ENCODE assay signal across 5 cellular contexts in genomic region chr10:28609636-28610035, GRCh38.
DNase-seq lines count a peak whose midpoint lies in the region; ATAC-seq, FAIRE-seq and TF ChIP-seq lines count a peak whose summit lies in the region.
"Not testable (repeated sequence)": the region's sequence is repeated elsewhere in the genome, so short reads cannot be mapped to it uniquely, and the experiment has no call there.

No MANE protein-coding gene starts in this region.

- BruUV-seq in IMR-90 (replicated peaks; lab: Mats Ljungman, UMichigan); K562 (replicated peaks; lab: Mats Ljungman, UMichigan); HepG2 (replicated peaks; lab: Mats Ljungman, UMichigan): not testable (repeated sequence)

- H3K27me3 Mint-ChIP-seq in activated naive CD4-positive, alpha-beta T cell treated with anti-CD3 and anti-CD28 coated beads for 36 hours (ENCODE audit: low read depth), result not testable (repeated sequence)

- H4K8ac ChIP-seq in IMR-90 (ENCODE audit: low read depth in 2 of 2, low read length in 2 of 2), result not testable (repeated sequence)

- H3K79me2 ChIP-seq in K562 (ENCODE audit: control insufficient read depth, insufficient read depth, low read length), result peaks cover 40% of the 10 kb centered on the region; the same call in 2 of the 3 replicates
- H3K79me2 ChIP-seq in HepG2 (ENCODE audit: insufficient read depth, low read length), result not testable (repeated sequence)

- H3K27ac Mint-ChIP-seq in activated naive CD4-positive, alpha-beta T cell treated with anti-CD3 and anti-CD28 coated beads for 36 hours, result peak overlapping the region; percentile 36

- H4K5ac ChIP-seq in IMR-90 (ENCODE audit: low read depth, low read length), result not testable (repeated sequence)

- H2BK20ac ChIP-seq in IMR-90 (ENCODE audit: low read depth, low read length), result not testable (repeated sequence)

- not testable (repeated sequence) for H2BK120ac ChIP-seq in IMR-90 (ENCODE audit: low read depth, low read length)

- not testable (repeated sequence) for TF ChIP-seq POLR2A in A549 (IDR thresholded peaks at IDR 0.05; ENCODE audit: low read length); IMR-90 (IDR thresholded peaks at IDR 0.05; ENCODE audit: low read depth, low read length); K562 (conservative IDR thresholded peaks at IDR 0.05); HepG2 (IDR thresholded peaks at IDR 0.05; ENCODE audit: insufficient read depth in 1 of 2, low read depth in 2 of 2, low read length in 2 of 2)

- not testable (repeated sequence) for FAIRE-seq in A549 (lab: Jason Lieb, UNC); K562 (lab: Jason Lieb, UNC); HepG2 (lab: Jason Lieb, UNC)

- not testable (repeated sequence) for H2AK5ac ChIP-seq in IMR-90 (ENCODE audit: low read depth, low read length)

- H3K9ac ChIP-seq in IMR-90 (ENCODE audit: low read depth, low read length); K562 (ENCODE audit: insufficient read depth in 1 of 2, low read depth in 2 of 2, low read length in 2 of 2); HepG2 (ENCODE audit: insufficient read depth, low read depth, low read length): not testable (repeated sequence)

- not testable (repeated sequence) for ATAC-seq in A549; IMR-90 (ENCODE audit: low read depth); K562; HepG2

- CTCF ChIA-PET in A549 (lab: Yijun Ruan, JAX), result interaction anchor here (0.6 to 1.1 kb wide), 4 partner anchors 9 to 802 kb away, joined by 3 to 5 read pairs (median 3); no protein-coding TSS in a partner anchor
- CTCF ChIA-PET in IMR-90 (lab: Yijun Ruan, JAX); activated naive CD4-positive, alpha-beta T cell treated with anti-CD3 and anti-CD28 coated beads for 36 hours (lab: Charles Lee); K562 (lab: Yijun Ruan, JAX; ENCODE audit: low intra/inter-chr PET ratio); HepG2 (lab: Yijun Ruan, JAX; ENCODE audit: low intra/inter-chr PET ratio, low total read pairs): not testable (repeated sequence)

- not testable (repeated sequence) for H3K56ac ChIP-seq in IMR-90 (ENCODE audit: extremely low read depth, insufficient read depth, low read length)

- H3K9me3 ChIP-seq in A549; IMR-90 (ENCODE audit: control insufficient read depth, insufficient read depth, low read length); K562 (replicated peaks; ENCODE audit: control insufficient read depth, insufficient read depth, low read depth, low read length); HepG2 (ENCODE audit: low read length): not testable (repeated sequence)

- not testable (repeated sequence) for H3K4ac ChIP-seq in IMR-90 (ENCODE audit: low read depth, low read length)

- H3K9me3 Mint-ChIP-seq in activated naive CD4-positive, alpha-beta T cell treated with anti-CD3 and anti-CD28 coated beads for 36 hours, result not testable (repeated sequence)

- not testable (repeated sequence) for H3K9me1 ChIP-seq in IMR-90 (ENCODE audit: insufficient read depth, low read length); K562 (ENCODE audit: control insufficient read depth, insufficient read depth, low read length)

- not testable (repeated sequence) for H3K18ac ChIP-seq in IMR-90 (ENCODE audit: low read depth, low read length)

- H4K91ac ChIP-seq in IMR-90 (ENCODE audit: insufficient read depth, low read depth, low read length), result not testable (repeated sequence)

- peaks cover 22% of the 10 kb centered on the region for H3K4me1 Mint-ChIP-seq in activated naive CD4-positive, alpha-beta T cell treated with anti-CD3 and anti-CD28 coated beads for 36 hours (ENCODE audit: low read depth)

- not testable (repeated sequence) for H2AK9ac ChIP-seq in IMR-90 (replicated peaks; ENCODE audit: low read depth, low read length, poor library complexity)

- H3K79me1 ChIP-seq in IMR-90 (ENCODE audit: low read depth in 1 of 2, low read length in 2 of 2), result peaks cover 15 to 42% of the 10 kb centered on the region in 2 experiments

- H3K4me3 ChIP-seq in A549; IMR-90 (ENCODE audit: insufficient read depth, low read depth, low read length); K562; HepG2 (replicated peaks in 1 of 3; ENCODE audit: insufficient read depth in 1 of 3, low read depth in 2 of 3, low read length in 3 of 3): not testable (repeated sequence)

- not testable (repeated sequence) for TF ChIP-seq CTCF in A549 (IDR thresholded peaks at IDR 0.05); IMR-90 (conservative IDR thresholded peaks at IDR 0.05; ENCODE audit: low read depth, low read length); K562 (IDR thresholded peaks at IDR 0.05 in 2 of 3, conservative IDR thresholded peaks at IDR 0.05 in 1 of 3; ENCODE audit: insufficient read depth in 2 of 3, low read depth in 1 of 3, low read length in 3 of 3); HepG2 (CRISPR knock-in tag; IDR thresholded peaks at IDR 0.05)

- H3K27ac ChIP-seq in A549; IMR-90 (ENCODE audit: insufficient read depth, low read length); K562 (ENCODE audit: extremely low read depth, low read depth, low read length); HepG2 (ENCODE audit: extremely low read length, insufficient read depth, low read length): not testable (repeated sequence)

- not testable (repeated sequence) for H3K23ac ChIP-seq in IMR-90 (ENCODE audit: low read depth, low read length)

- H3K36me3 Mint-ChIP-seq in activated naive CD4-positive, alpha-beta T cell treated with anti-CD3 and anti-CD28 coated beads for 36 hours (ENCODE audit: low read depth), result peaks cover 35% of the 10 kb centered on the region

- not testable (repeated sequence) for H3K14ac ChIP-seq in IMR-90 (replicated peaks; ENCODE audit: low read depth, low read length)

- H3K4me1 ChIP-seq in A549; IMR-90 (ENCODE audit: control insufficient read depth, insufficient read depth, low read length); K562 (replicated peaks in 1 of 2; ENCODE audit: control insufficient read depth in 2 of 2, insufficient read depth in 2 of 2, low read length in 2 of 2); HepG2 (ENCODE audit: insufficient read depth, low read length): not testable (repeated sequence)

- not testable (repeated sequence) for TF ChIP-seq RAD21 in A549 (conservative IDR thresholded peaks at IDR 0.05 in 1 of 2, IDR thresholded peaks at IDR 0.05 in 1 of 2); IMR-90 (IDR thresholded peaks at IDR 0.05; ENCODE audit: low read length); K562 (CRISPR knock-in tag; conservative IDR thresholded peaks at IDR 0.05 in 1 of 2, IDR thresholded peaks at IDR 0.05 in 1 of 2); HepG2 (CRISPR knock-in tag; IDR thresholded peaks at IDR 0.05)

- H3K27me3 ChIP-seq in IMR-90 (ENCODE audit: control insufficient read depth, insufficient read depth, low read length); K562 (ENCODE audit: control insufficient read depth in 2 of 2, insufficient read depth in 2 of 2, low read length in 2 of 2); HepG2 (ENCODE audit: control insufficient read depth in 1 of 2, insufficient read depth in 2 of 2, low read length in 2 of 2): not testable (repeated sequence)

- DNase-seq in A549 (ENCODE audit: low read depth in 1 of 2, low spot score in 1 of 2); IMR-90; activated naive CD4-positive, alpha-beta T cell treated with anti-CD3 and anti-CD28 coated beads for 36 hours; K562 (ENCODE audit: extremely low read depth in 1 of 4, low spot score in 3 of 4); HepG2 (ENCODE audit: low spot score): not testable (repeated sequence)

- WGBS in A549 (ENCODE audit: missing lambda C conversion rate), result 67% methylated on average over 3 of the region's 3 CpGs
- no CpG with 5 or more reads among the region's 3 CpGs for WGBS in IMR-90 (ENCODE audit: extremely low coverage in 2 of 2, insufficient read length in 1 of 2), 2 experiments
- 0% methylated on average over 1 of the region's 3 CpGs for WGBS in K562 (ENCODE audit: insufficient coverage, low coverage, missing lambda C conversion rate)
- 64% methylated on average over 3 of the region's 3 CpGs for WGBS in HepG2 (ENCODE audit: low lambda C conversion rate)

- intact Hi-C loops in IMR-90 (cut with micrococcal nuclease), result loop anchor here (5.0 kb wide), 1 partner anchor 67 kb away; no protein-coding TSS in a partner anchor
- intact Hi-C loops in activated naive CD4-positive, alpha-beta T cell treated with anti-CD3 and anti-CD28 coated beads for 36 hours (cut with micrococcal nuclease); K562 (cut with micrococcal nuclease); HepG2 (cut with micrococcal nuclease; ENCODE audit: unreplicated experiment): not testable (repeated sequence)

- POLR2A ChIA-PET in A549 (lab: Yijun Ruan, JAX); IMR-90 (lab: Charles Lee; ENCODE audit: unreplicated experiment); HepG2 (lab: Yijun Ruan, JAX): not testable (repeated sequence)
- POLR2A ChIA-PET in K562 (lab: Yijun Ruan, JAX), result interaction anchor here (0.7 to 1.6 kb wide), 3 partner anchors 14 to 480 kb away, joined by 3 to 4 read pairs (median 3); no protein-coding TSS in a partner anchor

- H2BK15ac ChIP-seq in IMR-90 (ENCODE audit: low read depth, low read length), result not testable (repeated sequence)

- H4K20me1 ChIP-seq in IMR-90 (ENCODE audit: insufficient read depth, low read length) (peaks cover 34% of the 10 kb centered on the region), HepG2 (ENCODE audit: insufficient read depth, low read length) (peaks cover 21% of the 10 kb centered on the region; the same call in 1 of the 2 replicates)
- H4K20me1 ChIP-seq in K562 (replicated peaks; ENCODE audit: control insufficient read depth, insufficient read depth, low read length), result not testable (repeated sequence)

- not testable (repeated sequence) for H3K4me2 ChIP-seq in A549; IMR-90 (ENCODE audit: low read depth, low read length); K562 (ENCODE audit: insufficient read depth, low read length); HepG2 (ENCODE audit: low read depth, low read length)

- not testable (repeated sequence) for H2BK5ac ChIP-seq in IMR-90 (ENCODE audit: low read depth, low read length, poor library complexity, severe bottlenecking)

- dilution Hi-C loops in IMR-90 (cut with HindIII; ENCODE audit: low sequenced_read_pairs, unreplicated experiment), result not testable (repeated sequence)

- not testable (repeated sequence) for TF ChIP-seq EP300 in A549 (IDR thresholded peaks at IDR 0.05); K562 (IDR thresholded peaks at IDR 0.05; ENCODE audit: low read length); HepG2 (IDR thresholded peaks at IDR 0.05; ENCODE audit: low read depth in 2 of 2, low read length in 2 of 2); HepG2 (CRISPR knock-in tag; IDR thresholded peaks at IDR 0.05; ENCODE audit: borderline replicate concordance)

- in situ Hi-C loops in IMR-90 (cut with MboI; ENCODE audit: low sequenced_read_pairs); K562 (cut with MboI); HepG2 (cut with HindIII; ENCODE audit: extremely low pct_ligation_motif_present, low pct_unique_long_range_greater_than_20kb): not testable (repeated sequence)

- peaks cover 38% of the 10 kb centered on the region for H3K36me3 ChIP-seq in IMR-90 (ENCODE audit: control insufficient read depth, insufficient read depth, low read length)
- H3K36me3 ChIP-seq in K562 (ENCODE audit: control insufficient read depth, insufficient read depth, low read length), result peaks cover 91% of the 10 kb centered on the region
- peaks cover 22 to 82% of the 10 kb centered on the region in 2 experiments for H3K36me3 ChIP-seq in HepG2 (replicated peaks in 1 of 2; ENCODE audit: control insufficient read depth in 1 of 2, insufficient read depth in 2 of 2, low read length in 2 of 2)

- not testable (repeated sequence) for H3K4me3 Mint-ChIP-seq in activated naive CD4-positive, alpha-beta T cell treated with anti-CD3 and anti-CD28 coated beads for 36 hours

- not testable (repeated sequence) for H2AFZ ChIP-seq in IMR-90 (replicated peaks; ENCODE audit: low read length, poor library complexity); K562 (ENCODE audit: low read depth, low read length); HepG2 (ENCODE audit: low read length)
